16 cellular contexts compared by ENCODE assay signal in genomic region chr1:17559618-17560419, GRCh38. TPM values are rescaled to one million over a fixed set of nuclear protein-coding genes. Genes with fewer than 3 reads are reported as not detected.
A peak's percentile ranks its signal among the peaks of the same experiment; 100 is the strongest.
DNase-seq lines count a peak whose midpoint lies in the region; TF ChIP-seq lines count a peak whose summit lies in the region.
"Had no signal": no experiment of that assay in that cellular context is flagged by ENCODE, and none has a peak within 500 bp of the region (broad histone marks: within the 10 kb centered on the region; RNA-seq: fewer than 3 reads in every experiment).

No MANE protein-coding gene starts in this region.

- no peaks in the 10 kb centered on the region for H3K9me3 ChIP-seq in HEK293 (ENCODE audit: control insufficient read depth, insufficient read depth, low read depth, low read length)
- no peaks in the 10 kb centered on the region for H3K9me3 ChIP-seq in stomach
- H3K9me3 ChIP-seq in OCI-LY7 (ENCODE audit: low read length) = no peaks in the 10 kb centered on the region

- no peaks in the 10 kb centered on the region for H3K9me2 ChIP-seq in OCI-LY7 (ENCODE audit: insufficient read depth, low read length)

- intact Hi-C loops in stomach (cut with DNase I; ENCODE audit: low total_unique reads) (no loop called here), OCI-LY7 (cut with micrococcal nuclease; ENCODE audit: unreplicated experiment) (no loop called here)

- H3K27me3 Mint-ChIP-seq in chondrocyte (ENCODE audit: low read depth) = no peaks in the 10 kb centered on the region

- no peaks in the 10 kb centered on the region for H3K9me3 Mint-ChIP-seq in chondrocyte (ENCODE audit: low read depth)
- H3K9me3 Mint-ChIP-seq: activated T-cell treated with anti-CD3 and anti-CD28 coated beads, Interleukin-2, amount 50 U/mL, for 72 hours; stimulated activated effector memory CD8-positive, alpha-beta T cell treated with anti-CD3 and anti-CD28 coated beads, Interleukin-12 subunit alpha, Interleukin-12 subunit beta, amount 100 ng/mL, for 72 hours had no signal

- CTCF ChIA-PET in HEK293 (lab: Yijun Ruan, JAX) (interaction anchor here (0.5 to 0.6 kb wide), 2 partner anchors 42 to 129 kb away, joined by 3 read pairs; no protein-coding TSS in a partner anchor), OCI-LY7 (lab: Charles Lee; ENCODE audit: unreplicated experiment) (no interaction called here)

- H3K36me3 ChIP-seq in HEK293 (ENCODE audit: control insufficient read depth in 2 of 2, insufficient read depth in 1 of 2, low read length in 2 of 2) = no peaks in the 10 kb centered on the region
- H3K36me3 ChIP-seq in stomach = no peaks in the 10 kb centered on the region
- H3K36me3 ChIP-seq in OCI-LY7 (ENCODE audit: insufficient read depth, low read length) = no peaks in the 10 kb centered on the region

- BruUV-seq in OCI-LY7 (replicated peaks; lab: Mats Ljungman, UMichigan) = no TSS peak

- TF ChIP-seq CTCF in HEK293 (tag by site-specific recombination; IDR thresholded peaks at IDR 0.05) (no peak), chondrocyte (IDR thresholded peaks at IDR 0.05) (no peak), stomach (IDR thresholded peaks at IDR 0.05) (no peak), OCI-LY7 (conservative IDR thresholded peaks at IDR 0.05; ENCODE audit: low read length) (no peak)

- H3K27ac ChIP-seq in HEK293 (ENCODE audit: extremely low read depth, low read depth, low read length) = no peak overlapping the region
- H3K27ac ChIP-seq in stomach = peak overlapping the region; percentile 86 to 94 (median 89)
- no peak overlapping the region for H3K27ac ChIP-seq in OCI-LY7 (ENCODE audit: low read depth, low read length, poor library complexity, severe bottlenecking)
- H3K27ac ChIP-seq: WERI-Rb-1 had no signal

- no peak for TF ChIP-seq POLR2A in stomach (IDR thresholded peaks at IDR 0.05)

- H3K4me2 ChIP-seq in OCI-LY7 (ENCODE audit: low read length) = no peak overlapping the region

- no peaks in the 10 kb centered on the region for H3K79me2 ChIP-seq in OCI-LY7 (ENCODE audit: insufficient read depth, low read depth, low read length)

- H3K4me1 ChIP-seq in HEK293 (ENCODE audit: control insufficient read depth, insufficient read depth, low read length) (no peaks in the 10 kb centered on the region), stomach (peaks cover 56 to 69% (median 62%) of the 10 kb centered on the region in 4 donors), OCI-LY7 (ENCODE audit: insufficient read depth, low read length, poor library complexity, severe bottlenecking) (no peaks in the 10 kb centered on the region)

- no peak overlapping the region for H3K4me3 ChIP-seq in HEK293 (ENCODE audit: low read depth, low read length)
- H3K4me3 ChIP-seq in stomach = no peak overlapping the region
- H3K4me3 ChIP-seq in OCI-LY7 (ENCODE audit: low read depth, low read length, poor library complexity, severe bottlenecking) = no peak overlapping the region

- H3K27me3 ChIP-seq in stomach = no peaks in the 10 kb centered on the region

- H3K4me3 Mint-ChIP-seq in chondrocyte (ENCODE audit: unreplicated experiment) = no peak overlapping the region
- H3K4me3 Mint-ChIP-seq: activated T-cell treated with anti-CD3 and anti-CD28 coated beads, Interleukin-2, amount 50 U/mL, for 72 hours; stimulated activated effector memory CD8-positive, alpha-beta T cell treated with anti-CD3 and anti-CD28 coated beads, Interleukin-12 subunit alpha, Interleukin-12 subunit beta, amount 100 ng/mL, for 72 hours had no signal

- H3K27ac Mint-ChIP-seq in chondrocyte (ENCODE audit: unreplicated experiment) = peak overlapping the region; percentile 96
- H3K27ac Mint-ChIP-seq: activated T-cell treated with anti-CD3 and anti-CD28 coated beads, Interleukin-2, amount 50 U/mL, for 72 hours; stimulated activated effector memory CD8-positive, alpha-beta T cell treated with anti-CD3 and anti-CD28 coated beads, Interleukin-12 subunit alpha, Interleukin-12 subunit beta, amount 100 ng/mL, for 72 hours had no signal

- H3K4me1 Mint-ChIP-seq in chondrocyte (ENCODE audit: low read depth) = peaks cover 55% of the 10 kb centered on the region
- H3K4me1 Mint-ChIP-seq: stimulated activated effector memory CD8-positive, alpha-beta T cell treated with anti-CD3 and anti-CD28 coated beads, Interleukin-12 subunit alpha, Interleukin-12 subunit beta, amount 100 ng/mL, for 72 hours had no signal

- WGBS in stomach, 5 donors = 30 to 66% (median 48%) methylated on average over 5 to 7 of the region's 7 CpGs

- no peaks in the 10 kb centered on the region for H3K36me3 Mint-ChIP-seq in chondrocyte (ENCODE audit: low read depth)
- H3K36me3 Mint-ChIP-seq: stimulated activated effector memory CD8-positive, alpha-beta T cell treated with anti-CD3 and anti-CD28 coated beads, Interleukin-12 subunit alpha, Interleukin-12 subunit beta, amount 100 ng/mL, for 72 hours had no signal

- DNase-seq in chondrocyte (ENCODE audit: low spot score) = no peak
- DNase-seq in left kidney (ENCODE audit: low read depth, low spot score) = peak; percentile 89
- DNase-seq in stomach = peak; percentile 67
- no peak for DNase-seq in T-helper 1 cell
- no peak for DNase-seq in OCI-LY7 (ENCODE audit: low spot score)
- DNase-seq in T1000 (lab: John Stamatoyannopoulos, UW) = no peak
- no peak for DNase-seq in activated effector memory CD4-positive, alpha-beta T cell treated with anti-CD3 and anti-CD28 coated beads, Interleukin-2, amount 50 U/mL, for 16 hours
- DNase-seq: activated T-cell treated with anti-CD3 and anti-CD28 coated beads, Interleukin-2, amount 50 U/mL, for 72 hours; central memory CD4-positive, alpha-beta T cell; glutamatergic neuron; Karpas-422; NCI-H2107; stimulated activated CD4-positive, alpha-beta T cell treated with anti-CD3 and anti-CD28 coated beads, Interleukin-15, amount 100 ng/mL, for 24 hours; WERI-Rb-1 had no signal

- no peak for TF ChIP-seq EP300 in stomach (IDR thresholded peaks at IDR 0.05)

- no peaks in the 10 kb centered on the region for H4K20me1 ChIP-seq in OCI-LY7 (ENCODE audit: insufficient read depth, low read length)

- H2AFZ ChIP-seq in OCI-LY7 (ENCODE audit: low read length) = no peak overlapping the region

- POLR2A ChIA-PET in HEK293 (lab: Yijun Ruan, JAX) = no interaction called here
- POLR2A ChIA-PET in OCI-LY7 (lab: Charles Lee) = no interaction called here

TF ChIP-seq in HEK293, 187 proteins besides CTCF, POLR2A, EP300 and RAD21:
- no peak for TF ChIP-seq TCF7L2 (IDR thresholded peaks at IDR 0.05; ENCODE audit: borderline replicate concordance, low read depth, low read length)
- peak; percentile 9; the same call in 1 of the 2 replicates for TF ChIP-seq GLIS1 (tag by site-specific recombination; IDR thresholded peaks at IDR 0.05)
- TF ChIP-seq GLIS2 (tag by site-specific recombination; IDR thresholded peaks at IDR 0.05) = peak; percentile 44

RNA-seq across cellular contexts. Expression of gene ARHGEF10L, which starts 20.3 kb away (rescaled TPM):
- 27.3 to 40.6 TPM (median 40.0 TPM) in 3 replicates for total RNA-seq in chondrocyte
- total RNA-seq in stomach = 100 to 1,000 TPM in 2 of 5 donors, 10 to 100 TPM in 3; 24.2 to 329 (median 75.4) TPM
- 10 to 100 TPM; 15.4 to 49.2 (median 22.5) TPM for polyA plus RNA-seq in stomach
- 0.39 TPM in 1 of 2 replicates, not detected in the other for total RNA-seq in OCI-LY7 (2014; rRNA removed; shearing (Covaris generic))
- total RNA-seq in OCI-LY7 (2022) = 2.3 and 2.4 TPM in 2 replicates
- total RNA-seq: activated T-cell treated with anti-CD3 and anti-CD28 coated beads, Interleukin-2, amount 50 U/mL, for 72 hours had no signal

Comparison
In these comparisons a context has a peak if more than half of its experiments do, and no peak if none do; other contexts are left out.
1. H3K27ac ChIP-seq: peak in stomach (5 of 5); none in HEK293 (single experiment) and OCI-LY7 (single experiment).
2. DNase-seq: peak in left kidney (single experiment) and stomach (single experiment); none in chondrocyte (single experiment), T-helper 1 cell (0 of 5), OCI-LY7 (single experiment), T1000 (single experiment) and activated effector memory CD4-positive, alpha-beta T cell treated with anti-CD3 and anti-CD28 coated beads, Interleukin-2, amount 50 U/mL, for 16 hours (single experiment).